ENCODE assay signal across 9 cellular contexts in the genomic region with DNA sequence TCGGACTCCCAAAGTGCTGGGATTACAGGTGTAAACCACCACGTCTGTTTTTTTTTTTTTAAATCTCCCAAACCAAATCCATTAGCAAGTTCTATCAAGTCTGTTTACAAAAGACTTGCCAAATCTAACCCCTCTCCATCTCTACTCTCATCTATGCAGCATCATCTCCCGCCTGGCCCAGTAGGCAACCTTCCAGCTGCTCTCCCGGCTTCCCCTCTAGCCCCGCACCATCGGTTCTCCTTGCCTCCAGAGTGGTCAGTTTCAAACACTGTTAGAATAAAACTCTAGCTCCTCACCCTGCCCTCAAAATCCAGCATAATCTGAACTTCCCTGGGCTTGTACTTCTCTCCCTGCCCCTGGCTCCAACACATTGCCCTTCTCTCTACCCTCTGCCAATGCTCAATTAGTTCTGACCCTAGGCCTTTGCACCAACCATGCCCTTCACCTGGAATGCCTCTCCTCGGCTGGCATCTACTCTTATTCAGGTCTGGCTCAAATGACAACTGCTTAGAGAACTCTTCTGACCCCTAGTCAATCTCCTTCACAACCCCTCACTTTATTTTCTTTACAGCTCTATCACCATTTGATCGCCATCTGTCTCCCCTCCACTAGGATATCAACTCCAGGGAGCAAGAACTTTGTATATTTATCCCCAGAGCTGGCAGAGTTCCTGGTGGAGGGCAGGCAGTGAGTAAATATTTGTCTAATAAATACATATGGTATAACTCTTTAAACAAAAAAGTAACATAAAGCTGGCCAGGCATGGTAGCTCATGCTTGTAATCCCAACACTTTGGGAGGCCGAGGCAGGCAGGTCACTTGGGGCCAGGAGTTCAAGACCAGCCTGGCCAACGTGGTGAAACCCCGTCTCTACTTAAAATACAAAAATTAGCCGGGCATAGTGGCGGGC. TPM values are rescaled to one million over a fixed set of nuclear protein-coding genes. Genes with fewer than 3 reads are reported as not detected.
DNase-seq lines count a peak whose midpoint lies in the region; ATAC-seq and TF ChIP-seq lines count a peak whose summit lies in the region.
"Had no signal": no experiment of that assay in that cellular context is flagged by ENCODE, and none has a peak within 500 bp of the region (broad histone marks: within the 10 kb centered on the region; RNA-seq: fewer than 3 reads in every experiment).

No MANE protein-coding gene starts in this region.

- H3K27me3 Mint-ChIP-seq in chondrocyte (ENCODE audit: low read depth) (no peaks in the 10 kb centered on the region), progenitor cell of endocrine pancreas (no peaks in the 10 kb centered on the region)

- H3K4me3 Mint-ChIP-seq in chondrocyte (ENCODE audit: unreplicated experiment) (no peak overlapping the region), progenitor cell of endocrine pancreas (ENCODE audit: low read depth) (no peak overlapping the region)

- H3K4me1 ChIP-seq in foreskin keratinocyte, result peaks cover 24% of the 10 kb centered on the region

- H3K36me3 Mint-ChIP-seq in chondrocyte (ENCODE audit: low read depth), result peaks cover 3% of the 10 kb centered on the region
- H3K36me3 Mint-ChIP-seq in progenitor cell of endocrine pancreas (ENCODE audit: insufficient read depth), result peaks cover 4% of the 10 kb centered on the region

- no peak for ATAC-seq in foreskin keratinocyte
- no peak for ATAC-seq in HG02973 (IDR thresholded peaks at IDR 0.05; ENCODE audit: unreplicated experiment)

- TF ChIP-seq CTCF in chondrocyte (IDR thresholded peaks at IDR 0.05) (no peak), progenitor cell of endocrine pancreas (IDR thresholded peaks at IDR 0.05; ENCODE audit: unreplicated experiment) (no peak), foreskin keratinocyte (conservative IDR thresholded peaks at IDR 0.05) (no peak)

- no peak overlapping the region for H3K27ac ChIP-seq in foreskin keratinocyte
- H3K27ac ChIP-seq: HL-60 had no signal

- no peaks in the 10 kb centered on the region for H3K27me3 ChIP-seq in foreskin keratinocyte

- H3K27ac Mint-ChIP-seq in chondrocyte (ENCODE audit: unreplicated experiment) (peak overlapping the region; percentile 71), progenitor cell of endocrine pancreas (peak overlapping the region; percentile 37)

- H3K9me3 Mint-ChIP-seq in chondrocyte (ENCODE audit: low read depth) (no peaks in the 10 kb centered on the region), progenitor cell of endocrine pancreas (ENCODE audit: low read depth) (no peaks in the 10 kb centered on the region)

- H3K4me1 Mint-ChIP-seq in chondrocyte (ENCODE audit: low read depth) (peaks cover 58% of the 10 kb centered on the region), progenitor cell of endocrine pancreas (ENCODE audit: low read depth) (peaks cover 13% of the 10 kb centered on the region)

- peak; percentile 86 for DNase-seq in NCI-H2029 treated with DMSO at 0.1 percent for 48 hours (lab: John Stamatoyannopoulos, UW)
- no peak for DNase-seq in NCI-H2029 (lab: John Stamatoyannopoulos, UW)
- peak; percentile 22 for DNase-seq in NCI-H146 (lab: John Stamatoyannopoulos, UW)
- DNase-seq in chondrocyte (ENCODE audit: low spot score), result no peak
- DNase-seq in progenitor cell of endocrine pancreas (ENCODE audit: low spot score, unreplicated experiment), result no peak
- DNase-seq in COR-L47 (lab: John Stamatoyannopoulos, UW), result no peak
- no peak for DNase-seq in foreskin keratinocyte

RNA-seq across cellular contexts. Expression of a gene that starts 4.9 kb away (rescaled TPM):
- 86.7 to 129 TPM (median 124 TPM) in 3 replicates for total RNA-seq in chondrocyte
- 45.9 and 46.9 TPM in 2 replicates for total RNA-seq in progenitor cell of endocrine pancreas
- total RNA-seq in foreskin keratinocyte, result 82.9 and 84.5 TPM in 2 replicates
- 47.5 and 50.6 TPM in 2 replicates for polyA plus RNA-seq in foreskin keratinocyte

RNA-seq across cellular contexts. Expression of a gene that starts 39.6 kb away (rescaled TPM):
- total RNA-seq in chondrocyte, result 5.5 to 12.5 TPM (median 6.3 TPM) in 3 replicates
- total RNA-seq in progenitor cell of endocrine pancreas, result 35.8 and 37.4 TPM in 2 replicates
- total RNA-seq in foreskin keratinocyte, result 39.3 and 49.6 TPM in 2 replicates
- polyA plus RNA-seq in foreskin keratinocyte, result 22.0 and 30.2 TPM in 2 replicates

RNA-seq across cellular contexts. Expression of a gene that starts 47.7 kb away (rescaled TPM):
- total RNA-seq in chondrocyte (9.3 to 13.6 TPM (median 9.5 TPM) in 3 replicates), progenitor cell of endocrine pancreas (31.5 and 33.8 TPM in 2 replicates), foreskin keratinocyte (15.4 and 21.7 TPM in 2 replicates)
- polyA plus RNA-seq in foreskin keratinocyte, result 7.3 and 8.8 TPM in 2 replicates

Comparison
In these comparisons a context has a peak if more than half of its experiments do, and no peak if none do; other contexts are left out.
1. DNase-seq: peak in NCI-H2029 treated with DMSO at 0.1 percent for 48 hours (single experiment) and NCI-H146 (single experiment); none in NCI-H2029 (single experiment), chondrocyte (single experiment), progenitor cell of endocrine pancreas (single experiment), COR-L47 (single experiment) and foreskin keratinocyte (0 of 2).